10 cellular contexts compared by ENCODE assay signal in the genomic region with DNA sequence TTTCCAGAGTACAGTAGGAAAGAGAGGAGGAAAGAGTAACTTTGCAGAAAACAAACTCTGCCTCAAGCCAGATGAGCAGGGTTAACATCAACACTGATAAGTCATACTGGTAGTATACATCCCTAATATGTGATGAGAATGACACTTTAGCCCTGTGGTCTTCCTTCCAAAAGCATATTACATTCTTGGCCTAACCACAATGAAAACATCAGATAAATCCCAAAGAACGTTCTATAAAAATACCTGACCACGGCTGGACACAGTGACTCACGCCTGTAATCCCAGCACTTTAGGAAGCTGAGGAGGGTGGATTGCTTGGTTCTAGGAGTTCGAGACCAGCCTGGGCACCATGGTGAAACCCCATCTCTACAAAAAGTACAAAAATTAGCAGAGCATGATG. TPM values are rescaled to one million over a fixed set of nuclear protein-coding genes. Genes with fewer than 3 reads are reported as not detected.
A peak's percentile ranks its signal among the peaks of the same experiment; 100 is the strongest.
DNase-seq lines count a peak whose midpoint lies in the region; TF ChIP-seq lines count a peak whose summit lies in the region.
"Had no signal": no experiment of that assay in that cellular context is flagged by ENCODE, and none has a peak within 500 bp of the region (broad histone marks: within the 10 kb centered on the region; RNA-seq: fewer than 3 reads in every experiment).

No MANE protein-coding gene starts in this region.

- H3K36me3 Mint-ChIP-seq in activated CD4-positive, alpha-beta memory T cell treated with anti-CD3 and anti-CD28 coated beads for 36 hours: peaks cover 5% of the 10 kb centered on the region
- H3K36me3 Mint-ChIP-seq in activated CD4-positive, alpha-beta memory T cell treated with anti-CD3 and anti-CD28 coated beads, Interleukin-2, amount 10 ng/mL, durations not matched to agents 7 days and 5 days (ENCODE audit: low read depth): no peaks in the 10 kb centered on the region

- peaks cover 42% of the 10 kb centered on the region for H3K4me1 Mint-ChIP-seq in activated CD4-positive, alpha-beta memory T cell treated with anti-CD3 and anti-CD28 coated beads for 36 hours (ENCODE audit: low read depth)
- peaks cover 35% of the 10 kb centered on the region for H3K4me1 Mint-ChIP-seq in activated CD4-positive, alpha-beta memory T cell treated with anti-CD3 and anti-CD28 coated beads, Interleukin-2, amount 10 ng/mL, durations not matched to agents 7 days and 5 days

- no peak for TF ChIP-seq CTCF in OCI-LY7 (conservative IDR thresholded peaks at IDR 0.05; ENCODE audit: low read length)

- H3K9me3 Mint-ChIP-seq in activated CD4-positive, alpha-beta memory T cell treated with anti-CD3 and anti-CD28 coated beads for 36 hours: no peaks in the 10 kb centered on the region
- no peaks in the 10 kb centered on the region for H3K9me3 Mint-ChIP-seq in activated CD4-positive, alpha-beta memory T cell treated with anti-CD3 and anti-CD28 coated beads, Interleukin-2, amount 10 ng/mL, durations not matched to agents 7 days and 5 days
- H3K9me3 Mint-ChIP-seq: memory B cell had no signal

- H3K36me3 ChIP-seq in OCI-LY7 (ENCODE audit: insufficient read depth, low read length): peaks cover 38% of the 10 kb centered on the region

- H2AFZ ChIP-seq in OCI-LY7 (ENCODE audit: low read length): no peak overlapping the region

- H3K4me3 ChIP-seq in OCI-LY7 (ENCODE audit: low read depth, low read length, poor library complexity, severe bottlenecking): peak overlapping the region; percentile 5

- peaks cover 48% of the 10 kb centered on the region for H3K4me1 ChIP-seq in OCI-LY7 (ENCODE audit: insufficient read depth, low read length, poor library complexity, severe bottlenecking)

- no peaks in the 10 kb centered on the region for H3K9me2 ChIP-seq in OCI-LY7 (ENCODE audit: insufficient read depth, low read length)

- H3K27me3 Mint-ChIP-seq in activated CD4-positive, alpha-beta memory T cell treated with anti-CD3 and anti-CD28 coated beads for 36 hours: no peaks in the 10 kb centered on the region
- H3K27me3 Mint-ChIP-seq in activated CD4-positive, alpha-beta memory T cell treated with anti-CD3 and anti-CD28 coated beads, Interleukin-2, amount 10 ng/mL, durations not matched to agents 7 days and 5 days: no peaks in the 10 kb centered on the region
- H3K27me3 Mint-ChIP-seq: memory B cell had no signal

- CTCF ChIA-PET in OCI-LY7 (lab: Charles Lee; ENCODE audit: unreplicated experiment): no interaction called here
- CTCF ChIA-PET in activated CD4-positive, alpha-beta memory T cell treated with anti-CD3 and anti-CD28 coated beads for 36 hours (lab: Charles Lee): no interaction called here
- CTCF ChIA-PET in activated CD4-positive, alpha-beta memory T cell treated with anti-CD3 and anti-CD28 coated beads, Interleukin-2, amount 10 ng/mL, durations not matched to agents 7 days and 5 days (lab: Charles Lee): no interaction called here

- no peaks in the 10 kb centered on the region for H4K20me1 ChIP-seq in OCI-LY7 (ENCODE audit: insufficient read depth, low read length)

- intact Hi-C loops in OCI-LY7 (cut with micrococcal nuclease; ENCODE audit: unreplicated experiment): no loop called here
- intact Hi-C loops in activated CD4-positive, alpha-beta memory T cell treated with anti-CD3 and anti-CD28 coated beads for 36 hours (cut with micrococcal nuclease): no loop called here

- no peak overlapping the region for H3K4me3 Mint-ChIP-seq in activated CD4-positive, alpha-beta memory T cell treated with anti-CD3 and anti-CD28 coated beads for 36 hours
- no peak overlapping the region for H3K4me3 Mint-ChIP-seq in activated CD4-positive, alpha-beta memory T cell treated with anti-CD3 and anti-CD28 coated beads, Interleukin-2, amount 10 ng/mL, durations not matched to agents 7 days and 5 days
- H3K4me3 Mint-ChIP-seq: memory B cell had no signal

- peak overlapping the region; percentile 86 for H3K27ac ChIP-seq in OCI-LY7 (ENCODE audit: low read depth, low read length, poor library complexity, severe bottlenecking)

- BruUV-seq in OCI-LY7 (replicated peaks; lab: Mats Ljungman, UMichigan): no TSS peak

- DNase-seq in EL (peak; percentile 95), OCI-LY7 (ENCODE audit: low spot score) (no peak), dedifferentiated amniotic fluid mesenchymal stem cell (ENCODE audit: extremely low spot score) (peak; percentile 66), non-pigmented ciliary epithelial cell (ENCODE audit: low read depth) (peak; percentile 93), DMS153 (lab: John Stamatoyannopoulos, UW) (no peak)
- DNase-seq in activated naive CD4-positive, alpha-beta T cell treated with Interleukin-2 at 50 U/mL for 16 hours: no peak
- DNase-seq in activated CD4-positive, alpha-beta memory T cell treated with anti-CD3 and anti-CD28 coated beads for 36 hours: no peak
- DNase-seq in activated CD4-positive, alpha-beta memory T cell treated with anti-CD3 and anti-CD28 coated beads, Interleukin-2, amount 10 ng/mL, durations not matched to agents 7 days and 5 days: no peak
- DNase-seq: KBM-7 had no signal

- H3K9me3 ChIP-seq in OCI-LY7 (ENCODE audit: low read length): no peaks in the 10 kb centered on the region

- POLR2A ChIA-PET in OCI-LY7 (lab: Charles Lee): interaction anchor here (1.2 to 2.1 kb wide), 3 partner anchors 9 to 64 kb away, joined by 3 to 8 read pairs (median 5); no protein-coding TSS in a partner anchor
- POLR2A ChIA-PET in activated CD4-positive, alpha-beta memory T cell treated with anti-CD3 and anti-CD28 coated beads for 36 hours (lab: Charles Lee): no interaction called here
- POLR2A ChIA-PET in activated CD4-positive, alpha-beta memory T cell treated with anti-CD3 and anti-CD28 coated beads, Interleukin-2, amount 10 ng/mL, durations not matched to agents 7 days and 5 days (lab: Charles Lee): no interaction called here

- peaks cover 84% of the 10 kb centered on the region for H3K79me2 ChIP-seq in OCI-LY7 (ENCODE audit: insufficient read depth, low read depth, low read length)

- no peak overlapping the region for H3K27ac Mint-ChIP-seq in activated CD4-positive, alpha-beta memory T cell treated with anti-CD3 and anti-CD28 coated beads for 36 hours
- H3K27ac Mint-ChIP-seq in activated CD4-positive, alpha-beta memory T cell treated with anti-CD3 and anti-CD28 coated beads, Interleukin-2, amount 10 ng/mL, durations not matched to agents 7 days and 5 days: no peak overlapping the region
- H3K27ac Mint-ChIP-seq: memory B cell had no signal

- peak overlapping the region; percentile 50 for H3K4me2 ChIP-seq in OCI-LY7 (ENCODE audit: low read length)

RNA-seq across cellular contexts. Expression of a gene that starts 4.8 kb away (rescaled TPM):
- 24.0 and 31.7 TPM in 2 replicates for total RNA-seq in OCI-LY7 (2014; rRNA removed; shearing (Covaris generic))
- 35.6 and 38.8 TPM in 2 replicates for total RNA-seq in OCI-LY7 (2022)
- total RNA-seq in activated CD4-positive, alpha-beta memory T cell treated with anti-CD3 and anti-CD28 coated beads for 36 hours: 10 to 100 TPM; 20.6 to 20.8 TPM
- 10 to 100 TPM; 18.5 to 20.4 TPM for total RNA-seq in activated CD4-positive, alpha-beta memory T cell treated with anti-CD3 and anti-CD28 coated beads, Interleukin-2, amount 10 ng/mL, durations not matched to agents 7 days and 5 days

Comparison
In these comparisons a context has a peak if more than half of its experiments do, and no peak if none do; other contexts are left out.
1. DNase-seq: peak in EL (single experiment), dedifferentiated amniotic fluid mesenchymal stem cell (single experiment) and non-pigmented ciliary epithelial cell (single experiment); none in OCI-LY7 (single experiment), activated naive CD4-positive, alpha-beta T cell treated with Interleukin-2 at 50 U/mL for 16 hours (single experiment), activated CD4-positive, alpha-beta memory T cell treated with anti-CD3 and anti-CD28 coated beads for 36 hours (single experiment), DMS153 (single experiment) and activated CD4-positive, alpha-beta memory T cell treated with anti-CD3 and anti-CD28 coated beads, Interleukin-2, amount 10 ng/mL, durations not matched to agents 7 days and 5 days (single experiment).